In genomic region chr20:11217322-11217989, GRCh38 we compare ENCODE assay signal across 14 cellular contexts.
DNase-seq lines count a peak whose midpoint lies in the region; ATAC-seq and TF ChIP-seq lines count a peak whose summit lies in the region.
"Had no signal": no experiment of that assay in that cellular context is flagged by ENCODE, and none has a peak within 500 bp of the region (broad histone marks: within the 10 kb centered on the region; RNA-seq: fewer than 3 reads in every experiment).

No MANE protein-coding gene starts in this region.

- ATAC-seq in right cardiac atrium (peak; percentile 37 to 62), GM19351 (IDR thresholded peaks at IDR 0.05; ENCODE audit: unreplicated experiment) (no peak)
- ATAC-seq: activated T-cell treated with anti-CD3 and anti-CD28 coated beads, Interleukin-2, amount 50 U/mL, for 72 hours; T-helper 17 cell had no signal

- DNase-seq in right cardiac atrium: no peak
- no peak for DNase-seq in progenitor cell of endocrine pancreas (ENCODE audit: low spot score, unreplicated experiment)
- no peak for DNase-seq in MM.1S
- no peak for DNase-seq in NCI-H1092 treated with DMSO at 0.1 percent for 48 hours (lab: John Stamatoyannopoulos, UW)
- DNase-seq in mammary epithelial cell: no peak
- DNase-seq: activated T-cell treated with anti-CD3 and anti-CD28 coated beads, Interleukin-2, amount 50 U/mL, for 72 hours; dorsolateral prefrontal cortex; stimulated activated CD4-positive, alpha-beta T cell treated with anti-CD3 and anti-CD28 coated beads, Interleukin-4, amount 100 ng/mL, for 1 hour; T-helper 17 cell; upper lobe of left lung had no signal

- CTCF ChIA-PET in HEK293 (lab: Yijun Ruan, JAX) (interaction anchor here (2.9 kb wide), 1 partner anchor 12 kb away, joined by 14 read pairs; no protein-coding TSS in a partner anchor), mammary epithelial cell (lab: Charles Lee; ENCODE audit: low non-redundant PET) (no interaction called here)

- dilution Hi-C loops in mammary epithelial cell (cut with HindIII; ENCODE audit: low sequenced_read_pairs): no loop called here

- H3K27ac ChIP-seq in HEK293 (ENCODE audit: extremely low read depth, low read depth, low read length): no peak overlapping the region
- peak overlapping the region; percentile 79 for H3K27ac ChIP-seq in VCaP
- peak overlapping the region; percentile 3 for H3K27ac ChIP-seq in right cardiac atrium (ENCODE audit: low read length)
- no peak overlapping the region for H3K27ac ChIP-seq in MM.1S (ENCODE audit: low read length)
- H3K27ac ChIP-seq in mammary epithelial cell (ENCODE audit: insufficient read depth, low read depth, low read length): no peak overlapping the region
- H3K27ac ChIP-seq: upper lobe of left lung had no signal

- peaks cover 57% of the 10 kb centered on the region for H3K4me1 Mint-ChIP-seq in progenitor cell of endocrine pancreas (ENCODE audit: low read depth)
- H3K4me1 Mint-ChIP-seq: T-helper 17 cell had no signal

- H3K9ac ChIP-seq in MM.1S (ENCODE audit: low read length) (no peak overlapping the region), mammary epithelial cell (ENCODE audit: insufficient read depth, low read length) (no peak overlapping the region)

- in situ Hi-C loops in mammary epithelial cell (cut with MboI; ENCODE audit: low sequenced_read_pairs in 2 of 2): loop anchor here in 1 of 2 donors (25.0 kb wide), 1 partner anchor 555 kb away; the partner anchor contains the start of gene JAG1

- H3K27me3 Mint-ChIP-seq in progenitor cell of endocrine pancreas: peaks cover 3% of the 10 kb centered on the region
- H3K27me3 Mint-ChIP-seq: T-helper 17 cell had no signal

- no peak overlapping the region for H2AFZ ChIP-seq in MM.1S (ENCODE audit: low read length)
- no peak overlapping the region for H2AFZ ChIP-seq in mammary epithelial cell (ENCODE audit: low read depth, low read length)

- no TSS peak for BruUV-seq in mammary epithelial cell (replicated peaks; lab: Mats Ljungman, UMichigan)

- peaks cover 7% of the 10 kb centered on the region for H3K4me1 ChIP-seq in HEK293 (ENCODE audit: control insufficient read depth, insufficient read depth, low read length)
- H3K4me1 ChIP-seq in right cardiac atrium (ENCODE audit: control insufficient read depth, insufficient read depth, low read length): peaks cover 10% of the 10 kb centered on the region
- no peaks in the 10 kb centered on the region for H3K4me1 ChIP-seq in MM.1S (ENCODE audit: low read length)
- H3K4me1 ChIP-seq in mammary epithelial cell (ENCODE audit: insufficient read depth, low read length): peaks cover 6% of the 10 kb centered on the region

- H3K79me2 ChIP-seq in MM.1S (ENCODE audit: low read length) (no peaks in the 10 kb centered on the region), mammary epithelial cell (ENCODE audit: insufficient read depth, low read length) (no peaks in the 10 kb centered on the region)

- intact Hi-C loops in right cardiac atrium (cut with DNase I): no loop called here
- intact Hi-C loops in mammary epithelial cell (cut with micrococcal nuclease): no loop called here

- 14% methylated on average over 4 of the region's 4 CpGs for WGBS in right cardiac atrium
- 94% methylated on average over 4 of the region's 4 CpGs for WGBS in mammary epithelial cell (ENCODE audit: low coverage, missing lambda C conversion rate)

- no peak for TF ChIP-seq CTCF in HEK293 (tag by site-specific recombination; IDR thresholded peaks at IDR 0.05)
- 0 out of 2 replicates have a peak, but pooled peaks have one; percentile 27 for TF ChIP-seq CTCF in VCaP (conservative IDR thresholded peaks at IDR 0.05)
- peak; percentile 9 for TF ChIP-seq CTCF in progenitor cell of endocrine pancreas (IDR thresholded peaks at IDR 0.05; ENCODE audit: unreplicated experiment)
- TF ChIP-seq CTCF in MM.1S (IDR thresholded peaks at IDR 0.05; ENCODE audit: low read length): no peak
- TF ChIP-seq CTCF in mammary epithelial cell (conservative IDR thresholded peaks at IDR 0.05 in 1 of 2, IDR thresholded peaks at IDR 0.05 in 1 of 2; ENCODE audit: extremely low read depth in 1 of 2, insufficient read depth in 1 of 2, low read depth in 1 of 2, low read length in 2 of 2): no peak

- H3K27ac Mint-ChIP-seq in progenitor cell of endocrine pancreas: peak overlapping the region; percentile 77
- H3K27ac Mint-ChIP-seq: activated T-cell treated with anti-CD3 and anti-CD28 coated beads, Interleukin-2, amount 50 U/mL, for 72 hours; CD14-positive monocyte; T-helper 17 cell had no signal

- no peaks in the 10 kb centered on the region for H3K9me3 Mint-ChIP-seq in progenitor cell of endocrine pancreas (ENCODE audit: low read depth)
- H3K9me3 Mint-ChIP-seq: CD14-positive monocyte had no signal

- POLR2A ChIA-PET in HEK293 (lab: Yijun Ruan, JAX): no interaction called here

- H3K9me2 ChIP-seq in MM.1S (replicated peaks; ENCODE audit: insufficient read depth, low read length): no peaks in the 10 kb centered on the region

- H3K9me3 ChIP-seq in HEK293 (ENCODE audit: control insufficient read depth, insufficient read depth, low read depth, low read length) (no peaks in the 10 kb centered on the region), right cardiac atrium (ENCODE audit: control insufficient read depth, low read length) (no peaks in the 10 kb centered on the region), MM.1S (replicated peaks; ENCODE audit: insufficient read depth, low read length) (no peaks in the 10 kb centered on the region), mammary epithelial cell (replicated peaks; ENCODE audit: insufficient read depth, low read length) (no peaks in the 10 kb centered on the region)
- H3K9me3 ChIP-seq: upper lobe of left lung had no signal

- no peaks in the 10 kb centered on the region for H3K36me3 Mint-ChIP-seq in progenitor cell of endocrine pancreas (ENCODE audit: insufficient read depth)
- H3K36me3 Mint-ChIP-seq: CD14-positive monocyte had no signal

- H3K36me3 ChIP-seq in HEK293 (ENCODE audit: control insufficient read depth in 2 of 2, insufficient read depth in 1 of 2, low read length in 2 of 2) (no peaks in the 10 kb centered on the region), MM.1S (replicated peaks; ENCODE audit: insufficient read depth, low read length) (no peaks in the 10 kb centered on the region), mammary epithelial cell (ENCODE audit: insufficient read depth, low read length) (no peaks in the 10 kb centered on the region)
- H3K36me3 ChIP-seq: upper lobe of left lung had no signal

- H3K4me3 Mint-ChIP-seq in progenitor cell of endocrine pancreas (ENCODE audit: low read depth): no peak overlapping the region
- H3K4me3 Mint-ChIP-seq: activated T-cell treated with anti-CD3 and anti-CD28 coated beads, Interleukin-2, amount 50 U/mL, for 72 hours; CD14-positive monocyte; T-helper 17 cell had no signal

- H3K27me3 ChIP-seq in right cardiac atrium (ENCODE audit: control insufficient read depth, insufficient read depth) (no peaks in the 10 kb centered on the region), MM.1S (replicated peaks; ENCODE audit: insufficient read depth, low read length) (no peaks in the 10 kb centered on the region), mammary epithelial cell (ENCODE audit: insufficient read depth, low read length) (no peaks in the 10 kb centered on the region)
- H3K27me3 ChIP-seq: dorsolateral prefrontal cortex, upper lobe of left lung had no signal

- H3F3A ChIP-seq in MM.1S (ENCODE audit: insufficient read depth, low read length): no peaks in the 10 kb centered on the region

- H3K4me3 ChIP-seq in HEK293 (ENCODE audit: low read depth, low read length): no peak overlapping the region
- no peak overlapping the region for H3K4me3 ChIP-seq in right cardiac atrium (ENCODE audit: low read length)
- no peak overlapping the region for H3K4me3 ChIP-seq in MM.1S (ENCODE audit: low read length)
- H3K4me3 ChIP-seq in mammary epithelial cell (replicated peaks in 1 of 3; ENCODE audit: insufficient read depth in 1 of 3, low read depth in 2 of 3, low read length in 3 of 3): no peak overlapping the region
- H3K4me3 ChIP-seq: dorsolateral prefrontal cortex, upper lobe of left lung had no signal

- H3K4me2 ChIP-seq in MM.1S (ENCODE audit: low read depth, low read length) (no peak overlapping the region), mammary epithelial cell (ENCODE audit: insufficient read depth, low read depth, low read length) (no peak overlapping the region)

- no peaks in the 10 kb centered on the region for H4K20me1 ChIP-seq in MM.1S (ENCODE audit: insufficient read depth, low read length)
- no peaks in the 10 kb centered on the region for H4K20me1 ChIP-seq in mammary epithelial cell (ENCODE audit: insufficient read depth, low read length)

TF ChIP-seq in HEK293, 187 proteins besides CTCF, POLR2A, EP300 and RAD21:
- no peak for TF ChIP-seq ZNF37A (tag by site-specific recombination; IDR thresholded peaks at IDR 0.05)
- no peak for TF ChIP-seq ZNF449 (tag by site-specific recombination; IDR thresholded peaks at IDR 0.05)
- no peak for TF ChIP-seq OSR2 (tag by site-specific recombination; IDR thresholded peaks at IDR 0.05)
- 0 out of 2 replicates have a peak, but pooled peaks have one; percentile 46 for TF ChIP-seq TRIM28 (IDR thresholded peaks at IDR 0.05; ENCODE audit: borderline replicate concordance, low read length)

Comparison
In these comparisons a context has a peak if more than half of its experiments do, and no peak if none do; other contexts are left out.
1. H3K27ac ChIP-seq: peak in VCaP (single experiment) and right cardiac atrium (single experiment); none in HEK293 (single experiment), MM.1S (single experiment) and mammary epithelial cell (single experiment).
2. CTCF ChIP-seq: peak in VCaP (single experiment) and progenitor cell of endocrine pancreas (single experiment); none in HEK293 (single experiment), MM.1S (single experiment) and mammary epithelial cell (0 of 2).